24 cellular contexts compared by ENCODE assay signal in genomic region chr11:98260983-98261382, GRCh38.
DNase-seq lines count a peak whose midpoint lies in the region; FAIRE-seq and TF ChIP-seq lines count a peak whose summit lies in the region.
"Had no signal": no experiment of that assay in that cellular context is flagged by ENCODE, and none has a peak within 500 bp of the region (broad histone marks: within the 10 kb centered on the region; RNA-seq: fewer than 3 reads in every experiment).

No MANE protein-coding gene starts in this region.

- H3F3A ChIP-seq in DOHH2 (ENCODE audit: control insufficient read depth, insufficient read depth) (no peaks in the 10 kb centered on the region), MM.1S (ENCODE audit: insufficient read depth, low read length) (no peaks in the 10 kb centered on the region)

- H4K20me1 ChIP-seq in DOHH2 (ENCODE audit: control insufficient read depth, insufficient read depth, low read depth, low read length) (no peaks in the 10 kb centered on the region), MM.1S (ENCODE audit: insufficient read depth, low read length) (no peaks in the 10 kb centered on the region)
- H4K20me1 ChIP-seq: BLaER1 treated with 17β-estradiol and CSF1 and Interleukin-3, amounts not matched to agents 10 nM and 100 nM had no signal

- H3K9me3 ChIP-seq in DOHH2 (ENCODE audit: control insufficient read depth, insufficient read depth, low read length) (no peaks in the 10 kb centered on the region), MM.1S (replicated peaks; ENCODE audit: insufficient read depth, low read length) (no peaks in the 10 kb centered on the region), testis (no peaks in the 10 kb centered on the region)
- H3K9me3 ChIP-seq: BLaER1 treated with 17β-estradiol and CSF1 and Interleukin-3, amounts not matched to agents 10 nM and 100 nM; thyroid gland had no signal

- no peak for FAIRE-seq in bronchial epithelial cell (lab: Jason Lieb, UNC)
- FAIRE-seq: TTC549 had no signal

- H3K4me3 ChIP-seq in DOHH2 (ENCODE audit: low read length), result no peak overlapping the region
- no peak overlapping the region for H3K4me3 ChIP-seq in MM.1S (ENCODE audit: low read length)
- no peak overlapping the region for H3K4me3 ChIP-seq in bronchial epithelial cell (ENCODE audit: low read depth, low read length)
- H3K4me3 ChIP-seq in testis, result no peak overlapping the region
- H3K4me3 ChIP-seq: BLaER1 treated with 17β-estradiol and CSF1 and Interleukin-3, amounts not matched to agents 10 nM and 100 nM; coronary artery; GM23338; left lung; mucosa of descending colon; thyroid gland had no signal

- H3K9me2 ChIP-seq in DOHH2 (replicated peaks; ENCODE audit: control insufficient read depth, low read length), result no peaks in the 10 kb centered on the region
- no peaks in the 10 kb centered on the region for H3K9me2 ChIP-seq in MM.1S (replicated peaks; ENCODE audit: insufficient read depth, low read length)

- no peak overlapping the region for H3K9ac ChIP-seq in MM.1S (ENCODE audit: low read length)
- H3K9ac ChIP-seq: BLaER1 treated with 17β-estradiol and CSF1 and Interleukin-3, amounts not matched to agents 10 nM and 100 nM had no signal

- TF ChIP-seq POLR2A in testis (IDR thresholded peaks at IDR 0.05), result no peak

- H3K9me3 Mint-ChIP-seq in neural crest cell, result no peaks in the 10 kb centered on the region
- H3K9me3 Mint-ChIP-seq: GM23338 had no signal

- intact Hi-C loops in testis (cut with DNase I; ENCODE audit: low total_unique reads), result no loop called here

- H3K27me3 Mint-ChIP-seq in neural crest cell (ENCODE audit: low read depth), result no peaks in the 10 kb centered on the region
- H3K27me3 Mint-ChIP-seq: stimulated activated naive B cell treated with anti-CD40 and anti-IgM and Interleukin-4, amounts not matched to agents 10 μg/mL and 1 μg/mL and 100 μg/mL, for 72 hours had no signal

- no peak overlapping the region for H2AFZ ChIP-seq in MM.1S (ENCODE audit: low read length)
- H2AFZ ChIP-seq: GM23338 had no signal

- no peaks in the 10 kb centered on the region for H3K4me1 ChIP-seq in DOHH2 (ENCODE audit: control insufficient read depth, low read length)
- H3K4me1 ChIP-seq in MM.1S (ENCODE audit: low read length), result no peaks in the 10 kb centered on the region
- H3K4me1 ChIP-seq in testis, result no peaks in the 10 kb centered on the region
- H3K4me1 ChIP-seq: BLaER1 treated with 17β-estradiol and CSF1 and Interleukin-3, amounts not matched to agents 10 nM and 100 nM; left lung; thyroid gland had no signal

- DNase-seq in MM.1S (no peak), bronchial epithelial cell (ENCODE audit: low read depth) (peak; percentile 0), neural crest cell (ENCODE audit: low read depth, low spot score) (no peak), activated gamma-delta T cell treated with Interleukin-2 at 50 U/mL for 16 hours (no peak), MV-4-11 (lab: John Stamatoyannopoulos, UW) (no peak), NCI-H1417 treated with DMSO at 0.1 percent for 48 hours (lab: John Stamatoyannopoulos, UW) (no peak), testis (no peak)
- DNase-seq: activated CD4-positive, alpha-beta T cell treated with anti-CD3 and anti-CD28 coated beads, Interleukin-2, amount 50 U/mL, for 4 hours; activated naive CD4-positive, alpha-beta T cell treated with anti-CD3 and anti-CD28 coated beads for 36 hours; aorta; IMR-90; left lung; mucosa of descending colon; NCI-H1105; NCI-H82; retina; RPMI8226; stimulated activated naive B cell treated with anti-CD40 and anti-IgM and Interleukin-4, amounts not matched to agents 10 μg/mL and 1 μg/mL and 100 μg/mL, for 72 hours; thyroid gland had no signal

- H3K4me2 ChIP-seq in DOHH2 (ENCODE audit: low read length), result no peak overlapping the region
- H3K4me2 ChIP-seq in MM.1S (ENCODE audit: low read depth, low read length), result no peak overlapping the region
- H3K4me2 ChIP-seq: BLaER1 treated with 17β-estradiol and CSF1 and Interleukin-3, amounts not matched to agents 10 nM and 100 nM; GM23338 had no signal

- 93 to 96% methylated on average over 1 of the region's 1 CpG for WGBS in testis, 2 donors

- H3K27me3 ChIP-seq in DOHH2 (ENCODE audit: control insufficient read depth, low read length), result no peaks in the 10 kb centered on the region
- H3K27me3 ChIP-seq in MM.1S (replicated peaks; ENCODE audit: insufficient read depth, low read length), result no peaks in the 10 kb centered on the region
- H3K27me3 ChIP-seq in bronchial epithelial cell (ENCODE audit: control insufficient read depth, insufficient read depth, low read length), result no peaks in the 10 kb centered on the region
- no peaks in the 10 kb centered on the region for H3K27me3 ChIP-seq in testis
- H3K27me3 ChIP-seq: BLaER1 treated with 17β-estradiol and CSF1 and Interleukin-3, amounts not matched to agents 10 nM and 100 nM; left lung; thyroid gland had no signal

- no peaks in the 10 kb centered on the region for H3K36me3 Mint-ChIP-seq in neural crest cell (ENCODE audit: low read depth)
- H3K36me3 Mint-ChIP-seq: stimulated activated naive B cell treated with anti-CD40 and anti-IgM and Interleukin-4, amounts not matched to agents 10 μg/mL and 1 μg/mL and 100 μg/mL, for 72 hours had no signal

- peak; percentile 31 for TF ChIP-seq CTCF in DOHH2 (IDR thresholded peaks at IDR 0.05; ENCODE audit: low read depth, low read length, poor library complexity, severe bottlenecking)
- TF ChIP-seq CTCF in MM.1S (IDR thresholded peaks at IDR 0.05; ENCODE audit: low read length), result peak; percentile 24
- no peak for TF ChIP-seq CTCF in bronchial epithelial cell (IDR thresholded peaks at IDR 0.05; ENCODE audit: insufficient read depth, low read length, severe bottlenecking)
- peak; percentile 59 for TF ChIP-seq CTCF in neural crest cell (conservative IDR thresholded peaks at IDR 0.05)
- peak in 1 of 3 experiments; percentile 28 for TF ChIP-seq CTCF in testis (IDR thresholded peaks at IDR 0.05)

- no peak overlapping the region for H3K27ac Mint-ChIP-seq in neural crest cell (ENCODE audit: unreplicated experiment)
- H3K27ac Mint-ChIP-seq: activated naive CD4-positive, alpha-beta T cell treated with anti-CD3 and anti-CD28 coated beads for 36 hours; GM23338; stimulated activated naive B cell treated with anti-CD40 and anti-IgM and Interleukin-4, amounts not matched to agents 10 μg/mL and 1 μg/mL and 100 μg/mL, for 72 hours had no signal

- H3K4me1 Mint-ChIP-seq in neural crest cell, result no peaks in the 10 kb centered on the region
- H3K4me1 Mint-ChIP-seq: GM23338; stimulated activated naive B cell treated with anti-CD40 and anti-IgM and Interleukin-4, amounts not matched to agents 10 μg/mL and 1 μg/mL and 100 μg/mL, for 72 hours had no signal

- no peak overlapping the region for H3K4me3 Mint-ChIP-seq in neural crest cell
- H3K4me3 Mint-ChIP-seq: activated naive CD4-positive, alpha-beta T cell treated with anti-CD3 and anti-CD28 coated beads for 36 hours; GM23338; stimulated activated naive B cell treated with anti-CD40 and anti-IgM and Interleukin-4, amounts not matched to agents 10 μg/mL and 1 μg/mL and 100 μg/mL, for 72 hours had no signal

- H3K79me2 ChIP-seq in DOHH2 (ENCODE audit: control insufficient read depth, low read length) (no peaks in the 10 kb centered on the region), MM.1S (ENCODE audit: low read length) (no peaks in the 10 kb centered on the region)

- no peaks in the 10 kb centered on the region for H3K36me3 ChIP-seq in DOHH2 (ENCODE audit: control insufficient read depth, low read length)
- H3K36me3 ChIP-seq in MM.1S (replicated peaks; ENCODE audit: insufficient read depth, low read length), result no peaks in the 10 kb centered on the region
- H3K36me3 ChIP-seq in bronchial epithelial cell (ENCODE audit: control insufficient read depth, insufficient read depth, low read length), result no peaks in the 10 kb centered on the region
- H3K36me3 ChIP-seq in testis (ENCODE audit: low read depth, missing control alignments), result no peaks in the 10 kb centered on the region
- H3K36me3 ChIP-seq: BLaER1 treated with 17β-estradiol and CSF1 and Interleukin-3, amounts not matched to agents 10 nM and 100 nM; left lung; thyroid gland had no signal

- H3K27ac ChIP-seq in DOHH2 (ENCODE audit: low read depth, low read length), result no peak overlapping the region
- H3K27ac ChIP-seq in MM.1S (ENCODE audit: low read length), result no peak overlapping the region
- no peak overlapping the region for H3K27ac ChIP-seq in testis
- H3K27ac ChIP-seq: BLaER1 treated with 17β-estradiol and CSF1 and Interleukin-3, amounts not matched to agents 10 nM and 100 nM; coronary artery; left lung; thyroid gland had no signal
